Comparison of ENCODE assay signal across 27 cellular contexts in the genomic region with DNA sequence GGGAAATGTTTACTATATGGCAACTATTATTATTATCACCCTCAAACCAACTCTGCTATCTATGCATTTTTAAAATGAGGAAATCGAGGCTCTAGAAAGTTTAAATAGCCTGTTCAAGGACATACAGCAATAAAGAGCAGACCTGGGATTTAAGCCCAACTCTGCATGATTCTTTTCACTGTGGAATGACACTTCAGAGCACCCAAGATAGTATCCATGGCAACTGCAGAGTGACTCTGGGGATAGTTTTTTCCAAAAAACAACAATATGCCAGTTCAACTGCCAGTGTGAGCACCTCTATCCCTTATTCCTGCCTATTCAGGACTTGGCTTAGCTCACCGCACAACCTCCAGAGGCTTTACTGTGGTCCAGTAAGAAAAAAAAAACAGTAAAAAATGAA.
"Had no signal": no experiment of that assay in that cellular context is flagged by ENCODE, and none has a peak within 500 bp of the region (broad histone marks: within the 10 kb centered on the region; RNA-seq: fewer than 3 reads in every experiment).

No MANE protein-coding gene starts in this region.

- ATAC-seq: activated CD8-positive, alpha-beta memory T cell treated with anti-CD3 and anti-CD28 coated beads, Interleukin-2, amount 10 ng/mL, durations not matched to agents 7 days and 5 days; body of pancreas; Panc1 had no signal

- H3K4me1 Mint-ChIP-seq: activated CD4-positive, alpha-beta memory T cell treated with anti-CD3 and anti-CD28 coated beads, Interleukin-2, amount 10 ng/mL, durations not matched to agents 7 days and 5 days; activated CD8-positive, alpha-beta memory T cell treated with anti-CD3 and anti-CD28 coated beads, Interleukin-2, amount 10 ng/mL, durations not matched to agents 7 days and 5 days; activated naive CD4-positive, alpha-beta T cell treated with anti-CD3 and anti-CD28 coated beads, Interleukin-2, amount 50 U/mL, for 24 hours; activated naive CD8-positive, alpha-beta T cell treated with anti-CD3 and anti-CD28 coated beads, Interleukin-2, amount 10 ng/mL, durations not matched to agents 7 days and 5 days had no signal

- H3K36me3 ChIP-seq: ascending aorta, breast epithelium, SJCRH30, WERI-Rb-1 had no signal

- H3K27ac ChIP-seq: ascending aorta, body of pancreas, breast epithelium, SJCRH30, SK-N-MC, WERI-Rb-1 had no signal

- H3K4me1 ChIP-seq: ascending aorta, body of pancreas, breast epithelium, SJCRH30 had no signal

- H3K27ac Mint-ChIP-seq: activated CD4-positive, alpha-beta memory T cell treated with anti-CD3 and anti-CD28 coated beads, Interleukin-2, amount 10 ng/mL, durations not matched to agents 7 days and 5 days; activated CD8-positive, alpha-beta memory T cell treated with anti-CD3 and anti-CD28 coated beads, Interleukin-2, amount 10 ng/mL, durations not matched to agents 7 days and 5 days; activated naive CD4-positive, alpha-beta T cell treated with anti-CD3 and anti-CD28 coated beads, Interleukin-2, amount 50 U/mL, for 24 hours; activated naive CD8-positive, alpha-beta T cell treated with anti-CD3 and anti-CD28 coated beads, Interleukin-2, amount 10 ng/mL, durations not matched to agents 7 days and 5 days had no signal

- H3K27me3 ChIP-seq: ascending aorta, body of pancreas, breast epithelium, SJCRH30 had no signal

- H3K27me3 Mint-ChIP-seq: activated CD4-positive, alpha-beta memory T cell treated with anti-CD3 and anti-CD28 coated beads, Interleukin-2, amount 10 ng/mL, durations not matched to agents 7 days and 5 days; activated CD8-positive, alpha-beta memory T cell treated with anti-CD3 and anti-CD28 coated beads, Interleukin-2, amount 10 ng/mL, durations not matched to agents 7 days and 5 days; activated naive CD8-positive, alpha-beta T cell treated with anti-CD3 and anti-CD28 coated beads, Interleukin-2, amount 10 ng/mL, durations not matched to agents 7 days and 5 days had no signal

- DNase-seq: activated CD4-positive, alpha-beta memory T cell treated with anti-CD3 and anti-CD28 coated beads, Interleukin-2, amount 10 ng/mL, durations not matched to agents 7 days and 5 days; activated CD4-positive, alpha-beta T cell treated with anti-CD3 and anti-CD28 coated beads for 1 hour; activated CD4-positive, alpha-beta T cell treated with anti-CD3 and anti-CD28 coated beads for 48 hours; activated CD4-positive, CD25-positive, alpha-beta regulatory T cell; activated CD8-positive, alpha-beta memory T cell treated with anti-CD3 and anti-CD28 coated beads for 24 hours; activated CD8-positive, alpha-beta memory T cell treated with anti-CD3 and anti-CD28 coated beads, Interleukin-2, amount 10 ng/mL, durations not matched to agents 7 days and 5 days; activated CD8-positive, alpha-beta memory T cell treated with anti-CD3 and anti-CD28 coated beads, Interleukin-2, amount 50 U/mL, for 48 hours; activated effector memory CD4-positive, alpha-beta T cell treated with Interleukin-2 at 50 U/mL for 16 hours; activated naive CD8-positive, alpha-beta T cell treated with anti-CD3 and anti-CD28 coated beads, Interleukin-2, amount 10 ng/mL, durations not matched to agents 7 days and 5 days; activated T-cell treated with anti-CD3 and anti-CD28 coated beads, Interleukin-2, amount 50 U/mL, for 48 hours; amygdala; body of pancreas; NCI-H146; NCI-H187; NCI-H2029 treated with DMSO at 0.1 percent for 48 hours; NCI-H345; NCI-H524 treated with DMSO at 0.1 percent for 48 hours; NCI-H774; SHP77; SJCRH30; T1000; WERI-Rb-1 had no signal

- H3K4me3 Mint-ChIP-seq: activated CD4-positive, alpha-beta memory T cell treated with anti-CD3 and anti-CD28 coated beads, Interleukin-2, amount 10 ng/mL, durations not matched to agents 7 days and 5 days; activated CD8-positive, alpha-beta memory T cell treated with anti-CD3 and anti-CD28 coated beads, Interleukin-2, amount 10 ng/mL, durations not matched to agents 7 days and 5 days; activated naive CD4-positive, alpha-beta T cell treated with anti-CD3 and anti-CD28 coated beads, Interleukin-2, amount 50 U/mL, for 24 hours; activated naive CD8-positive, alpha-beta T cell treated with anti-CD3 and anti-CD28 coated beads, Interleukin-2, amount 10 ng/mL, durations not matched to agents 7 days and 5 days had no signal

- H3K36me3 Mint-ChIP-seq: activated CD8-positive, alpha-beta memory T cell treated with anti-CD3 and anti-CD28 coated beads, Interleukin-2, amount 10 ng/mL, durations not matched to agents 7 days and 5 days; activated naive CD4-positive, alpha-beta T cell treated with anti-CD3 and anti-CD28 coated beads, Interleukin-2, amount 50 U/mL, for 24 hours; activated naive CD8-positive, alpha-beta T cell treated with anti-CD3 and anti-CD28 coated beads, Interleukin-2, amount 10 ng/mL, durations not matched to agents 7 days and 5 days had no signal

- H3K4me3 ChIP-seq: ascending aorta, body of pancreas, breast epithelium, SJCRH30, SK-N-MC had no signal
